ENCODE assay signal across 22 cellular contexts in genomic region chr18:13320891-13321425, GRCh38.
DNase-seq lines count a peak whose midpoint lies in the region; ATAC-seq and TF ChIP-seq lines count a peak whose summit lies in the region.
"Had no signal": no experiment of that assay in that cellular context is flagged by ENCODE, and none has a peak within 500 bp of the region (broad histone marks: within the 10 kb centered on the region; RNA-seq: fewer than 3 reads in every experiment).

No MANE protein-coding gene starts in this region.

- H3K4me2 ChIP-seq in GM23338 (no peak overlapping the region), mesendoderm (ENCODE audit: low read length) (no peak overlapping the region)

- peak; percentile 82 for ATAC-seq in GM23338
- no peak for ATAC-seq in thoracic aorta (ENCODE audit: insufficient number of reproducible peaks, low FRiP score, low read depth)
- no peak for ATAC-seq in HG03457 (IDR thresholded peaks at IDR 0.05; ENCODE audit: unreplicated experiment)
- ATAC-seq: GM12878, PC-3 had no signal

- no peaks in the 10 kb centered on the region for H3K79me2 ChIP-seq in GM23338 (replicated peaks; ENCODE audit: insufficient read depth)
- H3K79me2 ChIP-seq in mesendoderm (ENCODE audit: control insufficient read depth, insufficient read depth, low read length) = no peaks in the 10 kb centered on the region

- H3K79me1 ChIP-seq in mesendoderm (ENCODE audit: low read length) = no peaks in the 10 kb centered on the region

- H3K4me3 ChIP-seq in GM23338 (no peak overlapping the region), mesendoderm (ENCODE audit: low read length) (no peak overlapping the region), thoracic aorta (no peak overlapping the region), A673 (ENCODE audit: low read depth, low read length, poor library complexity, severe bottlenecking) (no peak overlapping the region), foreskin fibroblast (ENCODE audit: low read depth in 1 of 2, low read length in 2 of 2) (no peak overlapping the region)
- H3K4me3 ChIP-seq: BLaER1 treated with 17β-estradiol and CSF1 and Interleukin-3, amounts not matched to agents 10 nM and 100 nM; GM12878 had no signal

- no peaks in the 10 kb centered on the region for H3F3A ChIP-seq in GM23338 (replicated peaks; ENCODE audit: low read depth)

- H3K4me1 ChIP-seq in GM23338 (ENCODE audit: insufficient read depth) (no peaks in the 10 kb centered on the region; the same call in 1 of the 2 replicates), mesendoderm (ENCODE audit: control insufficient read depth, low read depth, low read length) (no peaks in the 10 kb centered on the region), thoracic aorta (ENCODE audit: control insufficient read depth in 1 of 2, low read depth in 2 of 2) (peaks cover 22 to 56% of the 10 kb centered on the region in 2 donors), A673 (ENCODE audit: insufficient read depth, low read length, poor library complexity, severe bottlenecking) (no peaks in the 10 kb centered on the region)

- POLR2A ChIA-PET in A673 (lab: Charles Lee; ENCODE audit: low non-redundant PET) = no interaction called here

- 0 out of 2 replicates have a peak overlapping the region, but pooled peaks have one; percentile 56 for H2AFZ ChIP-seq in GM23338

- H3K27ac Mint-ChIP-seq in GM23338 = no peak overlapping the region
- H3K27ac Mint-ChIP-seq in endothelial cell (ENCODE audit: unreplicated experiment) = no peak overlapping the region
- H3K27ac Mint-ChIP-seq: CD4-positive, alpha-beta T cell had no signal

- H3K9me3 Mint-ChIP-seq in GM23338 (peaks cover 8% of the 10 kb centered on the region), endothelial cell (ENCODE audit: unreplicated experiment) (peaks cover 5% of the 10 kb centered on the region)

- H3K36me3 Mint-ChIP-seq in GM23338 (ENCODE audit: low read depth) (peaks cover 7% of the 10 kb centered on the region; the same call in 1 of the 3 replicates), endothelial cell (ENCODE audit: low read depth, unreplicated experiment) (peaks cover 14% of the 10 kb centered on the region)

- WGBS in mesendoderm (ENCODE audit: extremely low coverage, insufficient coverage, low lambda C conversion rate) = no CpG with 5 or more reads among the region's 17 CpGs

- H3K9me3 ChIP-seq in thoracic aorta (peaks cover 2% of the 10 kb centered on the region), A673 (ENCODE audit: low read depth, low read length, poor library complexity, severe bottlenecking) (peaks cover 9% of the 10 kb centered on the region)

- H3K4me1 Mint-ChIP-seq in GM23338 (peaks cover 7% of the 10 kb centered on the region), endothelial cell (ENCODE audit: unreplicated experiment) (no peaks in the 10 kb centered on the region)

- H3K36me3 ChIP-seq in GM23338 (ENCODE audit: insufficient read depth) (peaks cover 5% of the 10 kb centered on the region; the same call in 1 of the 2 replicates), mesendoderm (ENCODE audit: control insufficient read depth, insufficient read depth, low read length) (no peaks in the 10 kb centered on the region), thoracic aorta (no peaks in the 10 kb centered on the region), A673 (ENCODE audit: insufficient read depth, low read length, poor library complexity, severe bottlenecking) (no peaks in the 10 kb centered on the region)

- no TSS peak for BruUV-seq in A673 (replicated peaks; lab: Mats Ljungman, UMichigan)

- no peak overlapping the region for H2BK120ac ChIP-seq in mesendoderm (ENCODE audit: low read depth, low read length)

- H3K27me3 Mint-ChIP-seq in GM23338 (ENCODE audit: insufficient read depth, low read depth, poor library complexity) (peaks cover 9% of the 10 kb centered on the region), endothelial cell (ENCODE audit: unreplicated experiment) (peaks cover 3% of the 10 kb centered on the region)
- H3K27me3 Mint-ChIP-seq: CD4-positive, alpha-beta T cell had no signal

- H2AK5ac ChIP-seq in mesendoderm (ENCODE audit: low read length) = no peak overlapping the region

- H2BK5ac ChIP-seq in mesendoderm (ENCODE audit: low read length) = no peak overlapping the region

- no peak overlapping the region for H4K8ac ChIP-seq in mesendoderm (ENCODE audit: low read depth, low read length)

- H4K5ac ChIP-seq in mesendoderm (ENCODE audit: low read length) = no peak overlapping the region

- intact Hi-C loops in A673 (cut with micrococcal nuclease; ENCODE audit: unreplicated experiment) = no loop called here

- no peaks in the 10 kb centered on the region for H3K9me2 ChIP-seq in GM23338 (ENCODE audit: insufficient read depth)

- CTCF ChIA-PET in A673 (lab: Charles Lee) = no interaction called here

- no peaks in the 10 kb centered on the region for H3K27me3 ChIP-seq in GM23338 (ENCODE audit: insufficient read depth)
- H3K27me3 ChIP-seq in mesendoderm (ENCODE audit: insufficient read depth, low read length, poor library complexity) = no peaks in the 10 kb centered on the region
- no peaks in the 10 kb centered on the region for H3K27me3 ChIP-seq in thoracic aorta (replicated peaks; ENCODE audit: insufficient read depth)
- H3K27me3 ChIP-seq in A673 (replicated peaks; ENCODE audit: insufficient read depth, low read depth, low read length, poor library complexity) = no peaks in the 10 kb centered on the region
- H3K27me3 ChIP-seq: BLaER1 treated with 17β-estradiol and CSF1 and Interleukin-3, amounts not matched to agents 10 nM and 100 nM had no signal

- no peak overlapping the region for H3K4ac ChIP-seq in mesendoderm (ENCODE audit: low read depth, low read length)

- H2BK15ac ChIP-seq in mesendoderm (replicated peaks; ENCODE audit: low read depth) = no peak overlapping the region

- DNase-seq in GM23338 (ENCODE audit: low spot score) (peak; percentile 26), SK-MEL-5 (ENCODE audit: low read depth, low spot score) (peak; percentile 65), mesendoderm (peak; percentile 34), thoracic aorta (ENCODE audit: low spot score) (no peak), A673 (ENCODE audit: low spot score) (no peak), endothelial cell (ENCODE audit: low spot score) (no peak), foreskin fibroblast (no peak)
- DNase-seq: AML-193; CD4-positive, alpha-beta T cell; DMS53; GDM1; KG1; MM.1S; NCI-H2029; NCI-H446 treated with DMSO at 0.1 percent for 48 hours; NCI-H526; NCI-H82; NK-92 treated with Interleukin-12 subunit alpha and Interleukin-12 subunit beta, amount 100 ng/mL, for 24 hours; PC-3 had no signal

- no peak overlapping the region for H3K18ac ChIP-seq in mesendoderm (ENCODE audit: low read length)

- H3K4me3 Mint-ChIP-seq in GM23338 (no peak overlapping the region), endothelial cell (ENCODE audit: unreplicated experiment) (no peak overlapping the region)
- H3K4me3 Mint-ChIP-seq: CD4-positive, alpha-beta T cell had no signal

- no peak overlapping the region for H3K23ac ChIP-seq in mesendoderm (ENCODE audit: low read length)

- H3K9ac ChIP-seq in mesendoderm (ENCODE audit: low read length) = no peak overlapping the region
- H3K9ac ChIP-seq: BLaER1 treated with 17β-estradiol and CSF1 and Interleukin-3, amounts not matched to agents 10 nM and 100 nM had no signal

- TF ChIP-seq CTCF in GM23338 (conservative IDR thresholded peaks at IDR 0.05; ENCODE audit: low read depth in 2 of 2) = peak in 1 of 2 experiments; percentile 12; a peak in 1 of 4 replicates
- TF ChIP-seq CTCF in thoracic aorta (IDR thresholded peaks at IDR 0.05) = no peak
- no peak for TF ChIP-seq CTCF in A673 (conservative IDR thresholded peaks at IDR 0.05; ENCODE audit: low read depth, low read length)
- TF ChIP-seq CTCF in endothelial cell (IDR thresholded peaks at IDR 0.05; ENCODE audit: unreplicated experiment) = no peak
- TF ChIP-seq CTCF in foreskin fibroblast (IDR thresholded peaks at IDR 0.05; ENCODE audit: low read depth, low read length) = no peak

- no peak overlapping the region for H3K27ac ChIP-seq in GM23338 (ENCODE audit: low read depth)
- no peak overlapping the region for H3K27ac ChIP-seq in mesendoderm (ENCODE audit: low read depth, low read length)
- peak overlapping the region; percentile 81 for H3K27ac ChIP-seq in thoracic aorta
- H3K27ac ChIP-seq in A673 (ENCODE audit: low read depth, low read length, poor library complexity, severe bottlenecking) = no peak overlapping the region

- in situ Hi-C loops in SK-MEL-5 (cut with HindIII; ENCODE audit: low pct_unique_long_range_greater_than_20kb, low sequenced_read_pairs) = no loop called here

- H4K20me1 ChIP-seq in GM23338 (replicated peaks; ENCODE audit: insufficient read depth) = no peaks in the 10 kb centered on the region
- H4K20me1 ChIP-seq: BLaER1 treated with 17β-estradiol and CSF1 and Interleukin-3, amounts not matched to agents 10 nM and 100 nM had no signal

- no peak overlapping the region for H3K56ac ChIP-seq in mesendoderm (ENCODE audit: low read length)

TF ChIP-seq in GM23338, 12 proteins besides CTCF, POLR2A, EP300 and RAD21 (continues in another document):
- no peak for TF ChIP-seq REST (IDR thresholded peaks at IDR 0.05; ENCODE audit: unreplicated experiment)
- TF ChIP-seq EZH2 (IDR thresholded peaks at IDR 0.05; ENCODE audit: low read depth, unreplicated experiment) = no peak
- no peak for TF ChIP-seq JUNB (IDR thresholded peaks at IDR 0.05; ENCODE audit: unreplicated experiment)
- no peak for TF ChIP-seq NANOG (IDR thresholded peaks at IDR 0.05; ENCODE audit: borderline replicate concordance)
- TF ChIP-seq ZNF114 (CRISPR knock-in tag; IDR thresholded peaks at IDR 0.05) = no peak

Comparison
In these comparisons a context has a peak if more than half of its experiments do, and no peak if none do; other contexts are left out.
1. DNase-seq: peak in GM23338 (single experiment), SK-MEL-5 (single experiment) and mesendoderm (single experiment); none in thoracic aorta (single experiment), A673 (single experiment), endothelial cell (single experiment) and foreskin fibroblast (0 of 2).
2. H3K27ac ChIP-seq: peak in thoracic aorta (2 of 2); none in GM23338 (single experiment), mesendoderm (single experiment) and A673 (single experiment).